8 cellular contexts compared by ENCODE assay signal in genomic region chr17:21213491-21214014, GRCh38. TPM values are rescaled to one million over a fixed set of nuclear protein-coding genes. Genes with fewer than 3 reads are reported as not detected.
DNase-seq lines count a peak whose midpoint lies in the region; ATAC-seq and TF ChIP-seq lines count a peak whose summit lies in the region.

No MANE protein-coding gene starts in this region.

- TF ChIP-seq POLR2A in gastroesophageal sphincter (IDR thresholded peaks at IDR 0.05) (no peak), ovary (IDR thresholded peaks at IDR 0.05) (no peak)

- peaks cover 13% of the 10 kb centered on the region for H3K36me3 Mint-ChIP-seq in activated CD4-positive, alpha-beta memory T cell treated with anti-CD3 and anti-CD28 coated beads for 36 hours

- peaks cover 67% of the 10 kb centered on the region for H3K4me1 Mint-ChIP-seq in activated CD4-positive, alpha-beta memory T cell treated with anti-CD3 and anti-CD28 coated beads for 36 hours (ENCODE audit: low read depth)

- peak overlapping the region; percentile 91 for H3K27ac Mint-ChIP-seq in activated CD4-positive, alpha-beta memory T cell treated with anti-CD3 and anti-CD28 coated beads for 36 hours

- H3K4me1 ChIP-seq in gastroesophageal sphincter (peaks cover 0 to 71% (median 21%) of the 10 kb centered on the region in 3 donors), ovary (ENCODE audit: insufficient read depth) (peaks cover 14% of the 10 kb centered on the region)

- DNase-seq in ELR (ENCODE audit: low read depth) (peak; percentile 53), ovary (peak in 1 of 5 donors; percentile 25), G401 (ENCODE audit: low spot score) (no peak), NCI-H774 (lab: John Stamatoyannopoulos, UW) (no peak)
- DNase-seq in activated CD4-positive, alpha-beta memory T cell treated with anti-CD3 and anti-CD28 coated beads for 36 hours, result no peak

- peak; percentile 14 for ATAC-seq in GM21390 (IDR thresholded peaks at IDR 0.05; ENCODE audit: unreplicated experiment)
- ATAC-seq in HG03575 (IDR thresholded peaks at IDR 0.05; ENCODE audit: extremely low read depth, insufficient number of reproducible peaks, low FRiP score, unreplicated experiment), result peak; percentile 16
- ATAC-seq in gastroesophageal sphincter, result peak; percentile 17

- TF ChIP-seq EP300 in gastroesophageal sphincter (IDR thresholded peaks at IDR 0.05) (no peak), ovary (IDR thresholded peaks at IDR 0.05) (no peak)

- H3K4me3 ChIP-seq in gastroesophageal sphincter (peak overlapping the region; percentile 83 to 85), ovary (peak overlapping the region; percentile 93)

- CTCF ChIA-PET in activated CD4-positive, alpha-beta memory T cell treated with anti-CD3 and anti-CD28 coated beads for 36 hours (lab: Charles Lee), result interaction anchor here (0.9 to 1.6 kb wide), 3 partner anchors 62 to 92 kb away, joined by 3 to 6 read pairs (median 3); no protein-coding TSS in a partner anchor

- H3K9me3 ChIP-seq in gastroesophageal sphincter (no peaks in the 10 kb centered on the region), ovary (no peaks in the 10 kb centered on the region)

- TF ChIP-seq CTCF in gastroesophageal sphincter (IDR thresholded peaks at IDR 0.05) (no peak), ovary (IDR thresholded peaks at IDR 0.05) (no peak)

- POLR2A ChIA-PET in activated CD4-positive, alpha-beta memory T cell treated with anti-CD3 and anti-CD28 coated beads for 36 hours (lab: Charles Lee), result interaction anchor here (0.6 to 2.1 kb wide), 4 partner anchors 40 to 170 kb away, joined by 3 to 7 read pairs (median 5); partner anchors contain the start of genes NATD1 and USP22

- WGBS in gastroesophageal sphincter (ENCODE audit: low coverage in 1 of 2), 2 donors, result 20% methylated on average over 1 of the region's 44 CpGs; no CpG with 5 or more reads in 1 of the 2 donors
- WGBS in ovary, 3 donors, result 0 to 1% (median 0%) methylated on average over 23 to 44 of the region's 44 CpGs

- intact Hi-C loops in activated CD4-positive, alpha-beta memory T cell treated with anti-CD3 and anti-CD28 coated beads for 36 hours (cut with micrococcal nuclease), result loop anchor here (1.0 to 2.0 kb wide), 5 partner anchors 39 to 170 kb away; partner anchors contain the start of genes DHRS7B, NATD1 and USP22
- intact Hi-C loops in ovary (cut with DNase I), result loop anchor here in 1 of 4 donors (2.0 to 10.0 kb wide), 2 partner anchors 39 to 89 kb away; partner anchors contain the start of genes DHRS7B and NATD1

- peaks cover 0 to 27% of the 10 kb centered on the region in 2 donors for H3K36me3 ChIP-seq in gastroesophageal sphincter
- no peaks in the 10 kb centered on the region for H3K36me3 ChIP-seq in ovary

- in situ Hi-C loops in G401 (cut with HindIII; ENCODE audit: low sequenced_read_pairs), result no loop called here

- H3K27me3 Mint-ChIP-seq in activated CD4-positive, alpha-beta memory T cell treated with anti-CD3 and anti-CD28 coated beads for 36 hours, result no peaks in the 10 kb centered on the region

- no peaks in the 10 kb centered on the region for H3K9me3 Mint-ChIP-seq in activated CD4-positive, alpha-beta memory T cell treated with anti-CD3 and anti-CD28 coated beads for 36 hours

- peak overlapping the region; percentile 52 to 95 (median 93) for H3K27ac ChIP-seq in gastroesophageal sphincter
- H3K27ac ChIP-seq in ovary, result peak overlapping the region in 1 of 2 donors; percentile 92

- H3K27me3 ChIP-seq in gastroesophageal sphincter (no peaks in the 10 kb centered on the region), ovary (no peaks in the 10 kb centered on the region)

- H3K4me3 Mint-ChIP-seq in activated CD4-positive, alpha-beta memory T cell treated with anti-CD3 and anti-CD28 coated beads for 36 hours, result peak overlapping the region; percentile 84

RNA-seq across cellular contexts. Expression of gene TMEM11, which starts 0.4 kb away (rescaled TPM):
- total RNA-seq in activated CD4-positive, alpha-beta memory T cell treated with anti-CD3 and anti-CD28 coated beads for 36 hours, result 10 to 100 TPM; 24.0 to 27.2 TPM
- total RNA-seq in gastroesophageal sphincter (10 to 100 TPM; 14.8 to 24.5 (median 22.1) TPM), ovary (10 to 100 TPM; 10.5 to 18.5 (median 15.8) TPM)
- 10 to 100 TPM; 17.1 to 20.0 TPM for polyA plus RNA-seq in ovary
- total RNA-seq in G401 (2014; rRNA removed; shearing (Covaris generic)), result 31.2 and 34.4 TPM in 2 replicates

RNA-seq across cellular contexts. Expression of gene NATD1, which starts 39.7 kb away (rescaled TPM):
- total RNA-seq in activated CD4-positive, alpha-beta memory T cell treated with anti-CD3 and anti-CD28 coated beads for 36 hours, result 1 to 10 TPM; 3.0 to 3.2 TPM
- total RNA-seq in gastroesophageal sphincter (10 to 100 TPM in 3 of 4 donors, 1 to 10 TPM in 1; 8.9 to 22.2 (median 15.4) TPM), ovary (1 to 10 TPM; 2.8 to 9.0 (median 5.2) TPM)
- 1 to 10 TPM; 6.2 to 6.7 TPM for polyA plus RNA-seq in ovary
- total RNA-seq in G401 (2014; rRNA removed; shearing (Covaris generic)), result 3.4 TPM in 2 replicates
